In genomic region chr3:32411442-32411841, GRCh38 we compare ENCODE assay signal across 1 cellular context.
TF ChIP-seq lines count a peak whose summit lies in the region.

No MANE protein-coding gene starts in this region.

TF ChIP-seq in HCT116, 20 proteins besides CTCF, POLR2A, EP300 and RAD21:
- TF ChIP-seq ZNF274 (IDR thresholded peaks at IDR 0.05; ENCODE audit: low read depth, low read length) (no peak), SIN3A (IDR thresholded peaks at IDR 0.05; ENCODE audit: low read depth) (no peak), YY1 (IDR thresholded peaks at IDR 0.05; ENCODE audit: extremely low read depth, insufficient replicate concordance, low read depth, low read length) (no peak), EGR1 (IDR thresholded peaks at IDR 0.05; ENCODE audit: low read depth) (no peak), EZH2phosphoT487 (IDR thresholded peaks at IDR 0.05; ENCODE audit: borderline replicate concordance) (no peak), ATF3 (IDR thresholded peaks at IDR 0.05) (no peak), CBX3 (IDR thresholded peaks at IDR 0.05; ENCODE audit: low read depth) (no peak), TCF7L2 (IDR thresholded peaks at IDR 0.05; ENCODE audit: borderline replicate concordance, extremely low read depth, insufficient read depth, insufficient read length) (no peak), SRF (IDR thresholded peaks at IDR 0.05; ENCODE audit: low read depth) (no peak), JUND (IDR thresholded peaks at IDR 0.05) (no peak), EZH2 (IDR thresholded peaks at IDR 0.05) (no peak), POLR2AphosphoS5 (IDR thresholded peaks at IDR 0.05; ENCODE audit: low read depth, low read length) (no peak), SP1 (IDR thresholded peaks at IDR 0.05; ENCODE audit: low read depth) (no peak), CEBPB (IDR thresholded peaks at IDR 0.05; ENCODE audit: low read depth) (no peak), FOSL1 (IDR thresholded peaks at IDR 0.05; ENCODE audit: low read depth) (no peak), ZFX (IDR thresholded peaks at IDR 0.05) (no peak)
- TF ChIP-seq, protein P1, sequence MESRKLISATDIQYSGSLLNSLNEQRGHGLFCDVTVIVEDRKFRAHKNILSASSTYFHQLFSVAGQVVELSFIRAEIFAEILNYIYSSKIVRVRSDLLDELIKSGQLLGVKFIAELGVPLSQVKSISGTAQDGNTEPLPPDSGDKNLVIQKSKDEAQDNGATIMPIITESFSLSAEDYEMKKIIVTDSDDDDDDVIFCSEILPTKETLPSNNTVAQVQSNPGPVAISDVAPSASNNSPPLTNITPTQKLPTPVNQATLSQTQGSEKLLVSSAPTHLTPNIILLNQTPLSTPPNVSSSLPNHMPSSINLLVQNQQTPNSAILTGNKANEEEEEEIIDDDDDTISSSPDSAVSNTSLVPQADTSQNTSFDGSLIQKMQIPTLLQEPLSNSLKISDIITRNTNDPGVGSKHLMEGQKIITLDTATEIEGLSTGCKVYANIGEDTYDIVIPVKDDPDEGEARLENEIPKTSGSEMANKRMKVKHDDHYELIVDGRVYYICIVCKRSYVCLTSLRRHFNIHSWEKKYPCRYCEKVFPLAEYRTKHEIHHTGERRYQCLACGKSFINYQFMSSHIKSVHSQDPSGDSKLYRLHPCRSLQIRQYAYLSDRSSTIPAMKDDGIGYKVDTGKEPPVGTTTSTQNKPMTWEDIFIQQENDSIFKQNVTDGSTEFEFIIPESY (IDR thresholded peaks at IDR 0.05; ENCODE audit: extremely low read depth, insufficient replicate concordance, low read length): no peak
- TF ChIP-seq, protein P2, sequence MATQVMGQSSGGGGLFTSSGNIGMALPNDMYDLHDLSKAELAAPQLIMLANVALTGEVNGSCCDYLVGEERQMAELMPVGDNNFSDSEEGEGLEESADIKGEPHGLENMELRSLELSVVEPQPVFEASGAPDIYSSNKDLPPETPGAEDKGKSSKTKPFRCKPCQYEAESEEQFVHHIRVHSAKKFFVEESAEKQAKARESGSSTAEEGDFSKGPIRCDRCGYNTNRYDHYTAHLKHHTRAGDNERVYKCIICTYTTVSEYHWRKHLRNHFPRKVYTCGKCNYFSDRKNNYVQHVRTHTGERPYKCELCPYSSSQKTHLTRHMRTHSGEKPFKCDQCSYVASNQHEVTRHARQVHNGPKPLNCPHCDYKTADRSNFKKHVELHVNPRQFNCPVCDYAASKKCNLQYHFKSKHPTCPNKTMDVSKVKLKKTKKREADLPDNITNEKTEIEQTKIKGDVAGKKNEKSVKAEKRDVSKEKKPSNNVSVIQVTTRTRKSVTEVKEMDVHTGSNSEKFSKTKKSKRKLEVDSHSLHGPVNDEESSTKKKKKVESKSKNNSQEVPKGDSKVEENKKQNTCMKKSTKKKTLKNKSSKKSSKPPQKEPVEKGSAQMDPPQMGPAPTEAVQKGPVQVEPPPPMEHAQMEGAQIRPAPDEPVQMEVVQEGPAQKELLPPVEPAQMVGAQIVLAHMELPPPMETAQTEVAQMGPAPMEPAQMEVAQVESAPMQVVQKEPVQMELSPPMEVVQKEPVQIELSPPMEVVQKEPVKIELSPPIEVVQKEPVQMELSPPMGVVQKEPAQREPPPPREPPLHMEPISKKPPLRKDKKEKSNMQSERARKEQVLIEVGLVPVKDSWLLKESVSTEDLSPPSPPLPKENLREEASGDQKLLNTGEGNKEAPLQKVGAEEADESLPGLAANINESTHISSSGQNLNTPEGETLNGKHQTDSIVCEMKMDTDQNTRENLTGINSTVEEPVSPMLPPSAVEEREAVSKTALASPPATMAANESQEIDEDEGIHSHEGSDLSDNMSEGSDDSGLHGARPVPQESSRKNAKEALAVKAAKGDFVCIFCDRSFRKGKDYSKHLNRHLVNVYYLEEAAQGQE (IDR thresholded peaks at IDR 0.05; ENCODE audit: low read depth): no peak
- TF ChIP-seq, protein P3, sequence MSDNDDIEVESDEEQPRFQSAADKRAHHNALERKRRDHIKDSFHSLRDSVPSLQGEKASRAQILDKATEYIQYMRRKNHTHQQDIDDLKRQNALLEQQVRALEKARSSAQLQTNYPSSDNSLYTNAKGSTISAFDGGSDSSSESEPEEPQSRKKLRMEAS (IDR thresholded peaks at IDR 0.05): no peak
